8 cellular contexts compared by ENCODE assay signal in the genomic region with DNA sequence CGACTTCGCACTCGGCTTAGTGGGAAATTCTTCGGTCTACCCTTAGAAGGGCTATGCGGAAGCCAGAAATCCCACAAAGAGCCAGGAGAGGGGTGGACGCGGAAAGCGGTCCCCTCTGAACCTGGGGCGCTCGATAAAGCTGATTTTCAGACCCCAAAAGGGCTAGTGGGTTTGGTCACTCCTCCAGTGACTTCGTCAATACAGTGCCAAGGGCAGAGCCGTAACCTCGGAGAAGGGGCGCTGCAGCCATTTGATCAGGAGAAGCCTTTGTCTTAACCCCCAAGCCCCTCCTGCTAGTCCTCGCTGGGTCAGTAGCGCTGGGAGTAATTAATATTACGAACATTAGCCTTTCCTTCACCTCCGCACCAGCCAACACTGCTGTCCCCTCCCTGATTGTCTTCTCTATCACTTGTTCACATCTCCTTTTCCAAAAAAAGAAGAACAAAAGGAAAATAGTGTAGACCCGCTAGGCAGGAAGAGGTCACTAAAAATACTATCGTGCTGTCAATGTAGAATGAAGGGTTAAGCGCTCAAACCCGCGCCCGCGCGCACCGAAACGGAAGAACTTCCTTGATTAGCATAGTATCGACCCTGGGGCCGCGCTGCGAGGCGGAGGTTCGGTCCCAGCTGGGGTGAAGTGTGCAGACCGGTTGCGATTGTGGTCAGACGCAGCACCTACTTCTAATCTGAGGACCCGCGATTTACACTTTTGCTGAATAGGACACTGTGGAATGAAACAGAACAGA.
DNase-seq lines count a peak whose midpoint lies in the region; ATAC-seq and TF ChIP-seq lines count a peak whose summit lies in the region.

No MANE protein-coding gene starts in this region.

- H3K4me1 ChIP-seq in mucosa of rectum (ENCODE audit: control insufficient read depth in 2 of 2, insufficient read depth in 2 of 2, low read length in 2 of 2), result peaks cover 3 to 29% of the 10 kb centered on the region in 2 donors

- DNase-seq in EL, result peak; percentile 37
- DNase-seq in HFF-Myc (ENCODE audit: extremely low read depth, low read depth), result no peak
- DNase-seq in NCI-H2227 (lab: John Stamatoyannopoulos, UW; ENCODE audit: unreplicated experiment), result peak; percentile 78
- DNase-seq in activated CD8-positive, alpha-beta memory T cell treated with anti-CD3 and anti-CD28 coated beads, Interleukin-2, amount 50 U/mL, for 48 hours, result peak; percentile 81
- DNase-seq in epithelial cell of esophagus (ENCODE audit: low read depth), result peak; percentile 44
- peak in 5 of 6 experiments; percentile 7 to 40 (median 21) for DNase-seq in stimulated activated naive CD4-positive, alpha-beta T cell (lab: John Stamatoyannopoulos, UW)

- H3K27ac ChIP-seq in mucosa of rectum (ENCODE audit: low read depth in 2 of 2, low read length in 2 of 2), result peak overlapping the region; percentile 68 to 81

- peak overlapping the region; percentile 80 to 88 for H3K9ac ChIP-seq in mucosa of rectum (ENCODE audit: low read depth in 1 of 2, low read length in 2 of 2)

- no peaks in the 10 kb centered on the region for H3K36me3 ChIP-seq in mucosa of rectum (ENCODE audit: control insufficient read depth in 2 of 2, insufficient read depth in 2 of 2, low read length in 2 of 2)

- H3K27me3 ChIP-seq in mucosa of rectum (ENCODE audit: control insufficient read depth in 2 of 2, insufficient read depth in 2 of 2, low read length in 2 of 2), result no peaks in the 10 kb centered on the region

- peak overlapping the region; percentile 70 for H3K4me3 ChIP-seq in HFF-Myc (replicated peaks; ENCODE audit: low read depth, low read length)
- peak overlapping the region; percentile 44 for H3K4me3 ChIP-seq in epithelial cell of esophagus (ENCODE audit: low read length)
- H3K4me3 ChIP-seq in mucosa of rectum (ENCODE audit: low read length in 2 of 2), result peak overlapping the region; percentile 79 to 94

- TF ChIP-seq CTCF in HFF-Myc (IDR thresholded peaks at IDR 0.05; ENCODE audit: low read depth, low read length, missing control alignments), result no peak
- TF ChIP-seq CTCF in epithelial cell of esophagus (IDR thresholded peaks at IDR 0.05; ENCODE audit: insufficient read depth, low read depth, low read length, missing control alignments), result no peak

- no peak for ATAC-seq in GM18520 (IDR thresholded peaks at IDR 0.05; ENCODE audit: unreplicated experiment)

- no peaks in the 10 kb centered on the region for H3K9me3 ChIP-seq in mucosa of rectum (ENCODE audit: control insufficient read depth in 2 of 2, low read length in 2 of 2)
